14 cellular contexts compared by ENCODE assay signal in genomic region chr6:45647341-45648138, GRCh38.
DNase-seq lines count a peak whose midpoint lies in the region; ATAC-seq and TF ChIP-seq lines count a peak whose summit lies in the region.
"Had no signal": no experiment of that assay in that cellular context is flagged by ENCODE, and none has a peak within 500 bp of the region (broad histone marks: within the 10 kb centered on the region; RNA-seq: fewer than 3 reads in every experiment).

No MANE protein-coding gene starts in this region.

- no peaks in the 10 kb centered on the region for H4K20me1 ChIP-seq in Karpas-422 (ENCODE audit: insufficient read depth, low read depth, low read length)

- TF ChIP-seq POLR2A in GM18505 (IDR thresholded peaks at IDR 0.05; ENCODE audit: borderline replicate concordance, extremely low read depth, insufficient read depth, insufficient read length) = no peak

- H3K79me2 ChIP-seq in Karpas-422 (ENCODE audit: low read length) = no peaks in the 10 kb centered on the region

- DNase-seq in Daoy (ENCODE audit: low read depth) = peak; percentile 69
- no peak for DNase-seq in Karpas-422
- DNase-seq in T-helper 17 cell = no peak
- no peak for DNase-seq in central memory CD4-positive, alpha-beta T cell
- DNase-seq: activated CD4-positive, alpha-beta T cell treated with anti-CD3 and anti-CD28 coated beads for 4 hours; activated naive CD4-positive, alpha-beta T cell; CD8-positive, alpha-beta T cell; NCI-H1048; NCI-H226 had no signal

- no peaks in the 10 kb centered on the region for H3K27me3 ChIP-seq in Karpas-422 (ENCODE audit: low read length)
- H3K27me3 ChIP-seq: SJSA1 had no signal

- no peak overlapping the region for H3K27ac ChIP-seq in Karpas-422 (ENCODE audit: low read length)
- H3K27ac ChIP-seq: coronary artery, SJSA1 had no signal

- no peaks in the 10 kb centered on the region for H3K27me3 Mint-ChIP-seq in T-helper 17 cell
- H3K27me3 Mint-ChIP-seq in nephron (ENCODE audit: low read depth) = peaks cover 36% of the 10 kb centered on the region

- no peak overlapping the region for H3K4me3 ChIP-seq in Karpas-422 (ENCODE audit: low read length)
- H3K4me3 ChIP-seq: coronary artery, SJSA1 had no signal

- H3K4me1 ChIP-seq in Karpas-422 (ENCODE audit: low read length) = no peaks in the 10 kb centered on the region

- peak overlapping the region; percentile 7; the same call in 1 of the 2 replicates for H2AFZ ChIP-seq in Karpas-422 (ENCODE audit: low read length)

- no peak overlapping the region for H3K9ac ChIP-seq in Karpas-422 (ENCODE audit: low read length)

- H3K36me3 ChIP-seq in Karpas-422 (ENCODE audit: insufficient read depth, low read length) = no peaks in the 10 kb centered on the region
- H3K36me3 ChIP-seq: SJSA1 had no signal

- no peak overlapping the region for H3K4me2 ChIP-seq in Karpas-422 (ENCODE audit: low read depth, low read length, poor library complexity, severe bottlenecking)

- no peaks in the 10 kb centered on the region for H3K9me3 ChIP-seq in Karpas-422 (ENCODE audit: low read length)
- H3K9me3 ChIP-seq in T-helper 17 cell (ENCODE audit: control insufficient read depth, low read length, poor library complexity, severe bottlenecking) = no peaks in the 10 kb centered on the region
- H3K9me3 ChIP-seq: SJSA1 had no signal

- H3K36me3 Mint-ChIP-seq in T-helper 17 cell (ENCODE audit: low read depth) (no peaks in the 10 kb centered on the region), nephron (ENCODE audit: low read depth) (no peaks in the 10 kb centered on the region)
- H3K36me3 Mint-ChIP-seq: CD8-positive, alpha-beta T cell had no signal

- H3K9me2 ChIP-seq in Karpas-422 (replicated peaks; ENCODE audit: insufficient read depth, low read length) = no peaks in the 10 kb centered on the region

- H3K4me1 Mint-ChIP-seq in T-helper 17 cell (peaks cover 26% of the 10 kb centered on the region), nephron (peaks cover 38% of the 10 kb centered on the region)

- no peak for ATAC-seq in T-helper 17 cell
- no peak for ATAC-seq in GM18505 (IDR thresholded peaks at IDR 0.05; ENCODE audit: unreplicated experiment)
- no peak for ATAC-seq in GM19023 (IDR thresholded peaks at IDR 0.05; ENCODE audit: unreplicated experiment)
- ATAC-seq: CD8-positive, alpha-beta T cell had no signal

- no peaks in the 10 kb centered on the region for H3K9me3 Mint-ChIP-seq in nephron
- H3K9me3 Mint-ChIP-seq: CD8-positive, alpha-beta T cell had no signal

- peak overlapping the region; percentile 83 for H3K27ac Mint-ChIP-seq in T-helper 17 cell
- H3K27ac Mint-ChIP-seq in nephron = peak overlapping the region; percentile 39 to 78 (median 67)
- H3K27ac Mint-ChIP-seq: CD8-positive, alpha-beta T cell had no signal

- TF ChIP-seq CTCF in nephron (IDR thresholded peaks at IDR 0.05; ENCODE audit: unreplicated experiment in 3 of 3) = no peak

- H3K4me3 Mint-ChIP-seq in T-helper 17 cell (no peak overlapping the region), nephron (no peak overlapping the region)
- H3K4me3 Mint-ChIP-seq: CD8-positive, alpha-beta T cell had no signal
